In the genomic region with DNA sequence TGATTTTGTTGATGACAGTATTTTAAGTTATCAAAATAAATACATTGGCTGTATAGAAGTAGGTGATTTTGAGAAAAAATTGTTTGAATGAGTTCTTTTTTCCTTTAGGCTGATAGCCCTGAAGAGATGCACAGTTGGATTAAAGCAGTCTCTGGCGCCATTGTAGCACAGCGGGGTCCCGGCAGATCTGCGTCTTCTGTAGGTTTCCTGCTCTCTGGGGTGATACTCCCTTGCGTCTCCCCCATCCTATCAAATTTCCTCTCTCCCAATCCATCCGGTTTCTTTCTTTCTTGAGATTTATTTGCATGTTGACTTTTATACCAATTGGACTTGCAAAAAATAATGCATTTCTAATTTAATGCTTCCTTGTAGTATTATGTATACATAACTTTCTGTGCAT, we compare ENCODE assay signal across 19 cellular contexts. TPM values are rescaled to one million over a fixed set of nuclear protein-coding genes. Genes with fewer than 3 reads are reported as not detected.
DNase-seq lines count a peak whose midpoint lies in the region; ATAC-seq and TF ChIP-seq lines count a peak whose summit lies in the region.
"Had no signal": no experiment of that assay in that cellular context is flagged by ENCODE, and none has a peak within 500 bp of the region (broad histone marks: within the 10 kb centered on the region; RNA-seq: fewer than 3 reads in every experiment).

No MANE protein-coding gene starts in this region.

- DNase-seq in activated T-cell treated with anti-CD3 and anti-CD28 coated beads, Interleukin-2, amount 50 U/mL, for 24 hours, result no peak
- no peak for DNase-seq in activated T-cell treated with anti-CD3 and anti-CD28 coated beads for 4 hours
- DNase-seq in CD8-positive, alpha-beta memory T cell, result no peak
- DNase-seq in endothelial cell (ENCODE audit: low spot score), result no peak
- no peak for DNase-seq in C1 segment of cervical spinal cord (lab: John Stamatoyannopoulos, UW)
- DNase-seq in CD14-positive monocyte (ENCODE audit: low spot score), result no peak
- DNase-seq: 8988T, H9, IMR-90, Karpas-422, MG63, NCI-H1092 treated with DMSO at 0.1 percent for 48 hours, NCI-H524 had no signal

- H3K4me3 Mint-ChIP-seq in activated T-cell treated with anti-CD3 and anti-CD28 coated beads, Interleukin-2, amount 50 U/mL, for 24 hours, result no peak overlapping the region
- peak overlapping the region in 1 of 7 donors; percentile 0 for H3K4me3 Mint-ChIP-seq in CD8-positive, alpha-beta memory T cell
- H3K4me3 Mint-ChIP-seq in endothelial cell (ENCODE audit: unreplicated experiment) (no peak overlapping the region), nephron (no peak overlapping the region), CD14-positive monocyte (no peak overlapping the region)
- H3K4me3 Mint-ChIP-seq: H9 had no signal

- H3K27ac Mint-ChIP-seq in activated T-cell treated with anti-CD3 and anti-CD28 coated beads, Interleukin-2, amount 50 U/mL, for 24 hours, result peak overlapping the region; percentile 22
- H3K27ac Mint-ChIP-seq in CD8-positive, alpha-beta memory T cell, result peak overlapping the region in 7 of 8 donors; percentile 39 to 67 (median 58)
- H3K27ac Mint-ChIP-seq in endothelial cell (ENCODE audit: unreplicated experiment) (peak overlapping the region; percentile 85), nephron (peak overlapping the region in 2 of 3 experiments; percentile 19 to 32), CD14-positive monocyte (no peak overlapping the region)

- POLR2A ChIA-PET in CD8-positive, alpha-beta memory T cell (lab: Charles Lee), result no interaction called here

- no peaks in the 10 kb centered on the region for H3K36me3 ChIP-seq in CD8-positive, alpha-beta memory T cell (ENCODE audit: insufficient read depth, low read length)

- no peaks in the 10 kb centered on the region for H3K27me3 ChIP-seq in CD8-positive, alpha-beta memory T cell (ENCODE audit: insufficient read depth, low read length, poor library complexity, severe bottlenecking)
- H3K27me3 ChIP-seq: BLaER1 treated with 17β-estradiol and CSF1 and Interleukin-3, amounts not matched to agents 10 nM and 100 nM; MG63 had no signal

- no peaks in the 10 kb centered on the region for H3K9me3 Mint-ChIP-seq in activated T-cell treated with anti-CD3 and anti-CD28 coated beads, Interleukin-2, amount 50 U/mL, for 24 hours
- H3K9me3 Mint-ChIP-seq in CD8-positive, alpha-beta memory T cell, result no peaks in the 10 kb centered on the region
- H3K9me3 Mint-ChIP-seq in endothelial cell (ENCODE audit: unreplicated experiment) (no peaks in the 10 kb centered on the region), nephron (no peaks in the 10 kb centered on the region), CD14-positive monocyte (no peaks in the 10 kb centered on the region)
- H3K9me3 Mint-ChIP-seq: H9 had no signal

- no peaks in the 10 kb centered on the region for H3K27me3 Mint-ChIP-seq in activated T-cell treated with anti-CD3 and anti-CD28 coated beads, Interleukin-2, amount 50 U/mL, for 24 hours
- H3K27me3 Mint-ChIP-seq in CD8-positive, alpha-beta memory T cell, result no peaks in the 10 kb centered on the region
- peaks cover 3% of the 10 kb centered on the region for H3K27me3 Mint-ChIP-seq in endothelial cell (ENCODE audit: unreplicated experiment)
- H3K27me3 Mint-ChIP-seq in nephron (ENCODE audit: low read depth), result no peaks in the 10 kb centered on the region
- H3K27me3 Mint-ChIP-seq in CD14-positive monocyte (ENCODE audit: low read depth in 3 of 3), result no peaks in the 10 kb centered on the region

- no peak overlapping the region for H3K27ac ChIP-seq in CD8-positive, alpha-beta memory T cell (ENCODE audit: low read depth, low read length)
- H3K27ac ChIP-seq: BLaER1 treated with 17β-estradiol and CSF1 and Interleukin-3, amounts not matched to agents 10 nM and 100 nM had no signal

- ATAC-seq in GM18858 (IDR thresholded peaks at IDR 0.05; ENCODE audit: unreplicated experiment), result no peak
- ATAC-seq: Panc1, Right ventricle myocardium inferior had no signal

- H3K4me1 ChIP-seq in CD8-positive, alpha-beta memory T cell (ENCODE audit: insufficient read depth, low read length), result peaks cover 34% of the 10 kb centered on the region

- no peaks in the 10 kb centered on the region for H3K9me3 ChIP-seq in CD8-positive, alpha-beta memory T cell (ENCODE audit: low read length)
- H3K9me3 ChIP-seq: BLaER1 treated with 17β-estradiol and CSF1 and Interleukin-3, amounts not matched to agents 10 nM and 100 nM; MG63 had no signal

- no peak overlapping the region for H3K4me3 ChIP-seq in CD8-positive, alpha-beta memory T cell (ENCODE audit: low read length)
- H3K4me3 ChIP-seq: BLaER1 treated with 17β-estradiol and CSF1 and Interleukin-3, amounts not matched to agents 10 nM and 100 nM; MG63 had no signal

- TF ChIP-seq CTCF in endothelial cell (IDR thresholded peaks at IDR 0.05; ENCODE audit: unreplicated experiment), result no peak
- no peak for TF ChIP-seq CTCF in nephron (IDR thresholded peaks at IDR 0.05; ENCODE audit: unreplicated experiment in 3 of 3)
- no peak for TF ChIP-seq CTCF in CD14-positive monocyte (IDR thresholded peaks at IDR 0.05)

- H3K4me1 Mint-ChIP-seq in activated T-cell treated with anti-CD3 and anti-CD28 coated beads, Interleukin-2, amount 50 U/mL, for 24 hours (ENCODE audit: low read depth), result peaks cover 35% of the 10 kb centered on the region
- H3K4me1 Mint-ChIP-seq in CD8-positive, alpha-beta memory T cell, result peaks cover 42 to 51% (median 48%) of the 10 kb centered on the region in 3 donors
- H3K4me1 Mint-ChIP-seq in endothelial cell (ENCODE audit: unreplicated experiment), result peaks cover 13% of the 10 kb centered on the region
- peaks cover 12% of the 10 kb centered on the region for H3K4me1 Mint-ChIP-seq in nephron
- H3K4me1 Mint-ChIP-seq in CD14-positive monocyte, result peaks cover 8% of the 10 kb centered on the region

- intact Hi-C loops in CD14-positive monocyte (cut with micrococcal nuclease), result no loop called here

- H3K36me3 Mint-ChIP-seq in activated T-cell treated with anti-CD3 and anti-CD28 coated beads, Interleukin-2, amount 50 U/mL, for 24 hours (ENCODE audit: low read depth), result peaks cover 49% of the 10 kb centered on the region
- peaks cover 11 to 59% (median 24%) of the 10 kb centered on the region in 3 donors for H3K36me3 Mint-ChIP-seq in CD8-positive, alpha-beta memory T cell
- peaks cover 9% of the 10 kb centered on the region for H3K36me3 Mint-ChIP-seq in endothelial cell (ENCODE audit: low read depth, unreplicated experiment)
- H3K36me3 Mint-ChIP-seq in nephron (ENCODE audit: low read depth), result peaks cover 30% of the 10 kb centered on the region
- peaks cover 13% of the 10 kb centered on the region in 2 donors for H3K36me3 Mint-ChIP-seq in CD14-positive monocyte

- CTCF ChIA-PET in CD8-positive, alpha-beta memory T cell (lab: Charles Lee), result interaction anchor here (1.0 kb wide), 1 partner anchor 84 kb away, joined by 4 read pairs; no protein-coding TSS in a partner anchor

RNA-seq across cellular contexts. Expression of gene ARMS2, which starts 27.6 kb away (rescaled TPM):
- not detected for total RNA-seq in CD8-positive, alpha-beta memory T cell
- not detected for polyA plus RNA-seq in CD8-positive, alpha-beta memory T cell
- not detected for total RNA-seq in endothelial cell (ENCODE audit: unreplicated experiment)
- polyA plus RNA-seq in CD14-positive monocyte, result not detected
- total RNA-seq: H9, HT-29, IMR-90, Right ventricle myocardium inferior had no signal
- polyA plus RNA-seq: IMR-90 had no signal

RNA-seq across cellular contexts. Expression of gene HTRA1, which starts 34.5 kb away (rescaled TPM):
- under 1 TPM in 1 of 2 experiments, not detected in 1; 0.13 TPM for total RNA-seq in CD8-positive, alpha-beta memory T cell
- 0.56 TPM for polyA plus RNA-seq in CD8-positive, alpha-beta memory T cell
- total RNA-seq in endothelial cell (ENCODE audit: unreplicated experiment), result 72.3 TPM
- 1 to 10 TPM in 1 of 2 donors, under 1 TPM in 1; 0.84 to 4.7 TPM for polyA plus RNA-seq in CD14-positive monocyte
- total RNA-seq: HT-29 had no signal

RNA-seq across cellular contexts. Expression of gene PLEKHA1, which starts 52.3 kb away (rescaled TPM):
- 10 to 100 TPM; 14.5 to 16.8 TPM for total RNA-seq in CD8-positive, alpha-beta memory T cell
- polyA plus RNA-seq in CD8-positive, alpha-beta memory T cell, result 101 TPM
- 38.2 TPM for total RNA-seq in endothelial cell (ENCODE audit: unreplicated experiment)
- polyA plus RNA-seq in CD14-positive monocyte, result 10 to 100 TPM; 12.3 to 14.9 TPM

Comparison
In these comparisons a context has a peak if more than half of its experiments do, and no peak if none do; other contexts are left out.
1. H3K27ac Mint-ChIP-seq: peak in activated T-cell treated with anti-CD3 and anti-CD28 coated beads, Interleukin-2, amount 50 U/mL, for 24 hours (single experiment), CD8-positive, alpha-beta memory T cell (7 of 8), endothelial cell (single experiment) and nephron (2 of 3); none in CD14-positive monocyte (0 of 7).
2. RNA of gene HTRA1, which starts 34.5 kb away (total RNA-seq): 72.3 TPM in endothelial cell (single experiment); 0.13 TPM in CD8-positive, alpha-beta memory T cell; every median in the first group is over 10 times any median in the second.